Comparison of ENCODE assay signal across 8 cellular contexts in the genomic region with DNA sequence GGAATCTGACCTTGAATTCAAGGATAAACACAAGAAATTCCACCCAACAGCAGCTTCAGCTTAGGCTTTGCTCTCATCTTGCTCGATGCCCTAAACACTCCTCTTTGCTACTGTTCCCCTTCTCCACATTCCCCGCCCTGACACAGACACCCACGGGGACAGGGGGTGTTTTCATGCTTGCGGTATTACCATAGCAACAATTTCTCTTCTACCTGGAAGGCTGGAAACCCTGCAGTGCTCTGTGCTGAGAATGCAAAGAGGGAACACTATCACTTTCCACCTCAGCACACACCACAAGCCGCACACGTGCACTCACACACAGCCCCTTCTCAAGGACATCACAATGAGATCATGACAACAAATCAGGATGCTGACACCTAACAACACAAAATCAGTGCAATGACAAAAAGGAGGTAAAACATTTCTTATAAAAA.
A peak's percentile ranks its signal among the peaks of the same experiment; 100 is the strongest.
DNase-seq lines count a peak whose midpoint lies in the region; ATAC-seq, FAIRE-seq and TF ChIP-seq lines count a peak whose summit lies in the region.

No MANE protein-coding gene starts in this region.

- TF ChIP-seq EP300 in K562 (IDR thresholded peaks at IDR 0.05; ENCODE audit: low read length), result no peak

- CTCF ChIA-PET in K562 (lab: Yijun Ruan, JAX; ENCODE audit: low intra/inter-chr PET ratio), result no interaction called here

- 66% methylated on average over 6 of the region's 6 CpGs for WGBS in K562 (ENCODE audit: insufficient coverage, low coverage, missing lambda C conversion rate)
- 62% methylated on average over 6 of the region's 6 CpGs for WGBS in right lobe of liver (ENCODE audit: insufficient coverage, low coverage, low lambda C conversion rate, missing lambda C conversion rate)

- no peaks in the 10 kb centered on the region for H3K79me2 ChIP-seq in K562 (ENCODE audit: control insufficient read depth, insufficient read depth, low read length)
- peaks cover 27% of the 10 kb centered on the region for H3K79me2 ChIP-seq in osteoblast (ENCODE audit: insufficient read depth, low read length)

- H3K9me1 ChIP-seq in K562 (ENCODE audit: control insufficient read depth, insufficient read depth, low read length), result no peaks in the 10 kb centered on the region

- H2AFZ ChIP-seq in K562 (ENCODE audit: low read depth, low read length) (no peak overlapping the region), osteoblast (ENCODE audit: low read length) (no peak overlapping the region)

- in situ Hi-C loops in K562 (cut with MboI), result no loop called here

- DNase-seq in GM18507 (ENCODE audit: extremely low spot score, insufficient read length, low read depth), result no peak
- DNase-seq in SK-N-DZ (ENCODE audit: low spot score), result peak; percentile 15
- DNase-seq in K562 (ENCODE audit: extremely low read depth in 1 of 4, low spot score in 3 of 4), result no peak
- no peak for DNase-seq in osteoblast (ENCODE audit: insufficient read length, low spot score, missing footprints)
- no peak for DNase-seq in urothelium cell line (ENCODE audit: low spot score)
- DNase-seq in amniotic stem cell (lab: John Stamatoyannopoulos, UW), result no peak
- no peak for DNase-seq in right lobe of liver

- H3K27ac ChIP-seq in K562 (ENCODE audit: extremely low read depth, low read depth, low read length) (no peak overlapping the region), osteoblast (ENCODE audit: low read depth, low read length) (peak overlapping the region; percentile 38), right lobe of liver (no peak overlapping the region)

- TF ChIP-seq POLR2A in K562 (conservative IDR thresholded peaks at IDR 0.05), result no peak
- no peak for TF ChIP-seq POLR2A in right lobe of liver (IDR thresholded peaks at IDR 0.05)

- TF ChIP-seq CTCF in K562 (IDR thresholded peaks at IDR 0.05 in 2 of 3, conservative IDR thresholded peaks at IDR 0.05 in 1 of 3; ENCODE audit: insufficient read depth in 2 of 3, low read depth in 1 of 3, low read length in 3 of 3) (no peak), osteoblast (IDR thresholded peaks at IDR 0.05; ENCODE audit: extremely low read depth, low read depth, low read length) (no peak), right lobe of liver (IDR thresholded peaks at IDR 0.05) (no peak)

- H3K27me3 ChIP-seq in K562 (ENCODE audit: control insufficient read depth in 2 of 2, insufficient read depth in 2 of 2, low read length in 2 of 2) (no peaks in the 10 kb centered on the region), osteoblast (ENCODE audit: insufficient read depth, low read length) (no peaks in the 10 kb centered on the region), right lobe of liver (no peaks in the 10 kb centered on the region)

- intact Hi-C loops in K562 (cut with micrococcal nuclease), result loop anchor here (10.0 kb wide), 2 partner anchors 125 to 335 kb away; no protein-coding TSS in a partner anchor
- intact Hi-C loops in right lobe of liver (cut with DNase I), result loop anchor here in 1 of 2 donors (10.0 kb wide), 1 partner anchor 205 kb away; no protein-coding TSS in a partner anchor

- no peak for TF ChIP-seq RAD21 in K562 (CRISPR knock-in tag; conservative IDR thresholded peaks at IDR 0.05 in 1 of 2, IDR thresholded peaks at IDR 0.05 in 1 of 2)

- H3K4me1 ChIP-seq in K562 (replicated peaks in 1 of 2; ENCODE audit: control insufficient read depth in 2 of 2, insufficient read depth in 2 of 2, low read length in 2 of 2), result peaks cover 4 to 5% of the 10 kb centered on the region in 2 experiments; a peak in 3 of 5 replicates
- peaks cover 34% of the 10 kb centered on the region for H3K4me1 ChIP-seq in osteoblast (ENCODE audit: insufficient read depth, low read length)
- peaks cover 0 to 27% (median 13%) of the 10 kb centered on the region in 4 donors for H3K4me1 ChIP-seq in right lobe of liver

- FAIRE-seq in GM18507 (lab: Jason Lieb, UNC), result peak; percentile 95
- no peak for FAIRE-seq in K562 (lab: Jason Lieb, UNC)
- peak; percentile 65 for FAIRE-seq in urothelium cell line (lab: Jason Lieb, UNC)

- BruUV-seq in K562 (replicated peaks; lab: Mats Ljungman, UMichigan), result no TSS peak

- H3K4me2 ChIP-seq in K562 (ENCODE audit: insufficient read depth, low read length), result no peak overlapping the region
- H3K4me2 ChIP-seq in osteoblast (ENCODE audit: insufficient read depth, low read length), result peak overlapping the region; percentile 34

- ATAC-seq in HG02678 (IDR thresholded peaks at IDR 0.05; ENCODE audit: unreplicated experiment) (peak; percentile 59), K562 (no peak), right lobe of liver (no peak)

- POLR2A ChIA-PET in K562 (lab: Yijun Ruan, JAX), result interaction anchor here (0.6 to 1.1 kb wide), 3 partner anchors 13 to 174 kb away, joined by 3 to 4 read pairs (median 3); no protein-coding TSS in a partner anchor

- H3K9me3 ChIP-seq in K562 (replicated peaks; ENCODE audit: control insufficient read depth, insufficient read depth, low read depth, low read length) (no peaks in the 10 kb centered on the region), osteoblast (ENCODE audit: low read depth, low read length) (no peaks in the 10 kb centered on the region), right lobe of liver (peaks cover 0 to 1% (median 0%) of the 10 kb centered on the region in 4 donors)

- H3K36me3 ChIP-seq in K562 (ENCODE audit: control insufficient read depth, insufficient read depth, low read length) (peaks cover 68% of the 10 kb centered on the region), osteoblast (ENCODE audit: insufficient read depth, low read length) (peaks cover 34% of the 10 kb centered on the region), right lobe of liver (peaks cover 0 to 6% (median 2%) of the 10 kb centered on the region in 4 donors)

- H3K4me3 ChIP-seq in K562 (no peak overlapping the region), osteoblast (ENCODE audit: insufficient read depth, low read length) (no peak overlapping the region), right lobe of liver (no peak overlapping the region)

- H3K9ac ChIP-seq in K562 (ENCODE audit: insufficient read depth in 1 of 2, low read depth in 2 of 2, low read length in 2 of 2), result no peak overlapping the region

- H4K20me1 ChIP-seq in K562 (replicated peaks; ENCODE audit: control insufficient read depth, insufficient read depth, low read length) (peaks cover 12% of the 10 kb centered on the region; the same call in 1 of the 2 replicates), osteoblast (ENCODE audit: insufficient read depth, low read length) (peaks cover 8% of the 10 kb centered on the region)

TF ChIP-seq in K562, 482 proteins besides CTCF, POLR2A, EP300 and RAD21:
- TF ChIP-seq RFX1 (IDR thresholded peaks at IDR 0.05) (peak; percentile 23; the same call in 1 of the 2 replicates), RBM22 (IDR thresholded peaks at IDR 0.05; ENCODE audit: low read depth, low read length, poor library complexity, severe bottlenecking) (no peak)
TF ChIP-seq in K562: peak in this region for 1.
